16 cellular contexts compared by ENCODE assay signal in genomic region chr12:22408605-22409004, GRCh38.
DNase-seq lines count a peak whose midpoint lies in the region; ATAC-seq and TF ChIP-seq lines count a peak whose summit lies in the region.
"Had no signal": no experiment of that assay in that cellular context is flagged by ENCODE, and none has a peak within 500 bp of the region (broad histone marks: within the 10 kb centered on the region; RNA-seq: fewer than 3 reads in every experiment).

No MANE protein-coding gene starts in this region.

- H3F3A ChIP-seq in GM23338 (replicated peaks; ENCODE audit: low read depth): no peaks in the 10 kb centered on the region

- H3K79me1 ChIP-seq in neuronal stem cell (ENCODE audit: low read depth, low read length): no peaks in the 10 kb centered on the region

- H3K4me3 Mint-ChIP-seq in GM23338 (no peak overlapping the region), natural killer cell (peak overlapping the region; percentile 86)
- H3K4me3 Mint-ChIP-seq: HFFc6, neural progenitor cell had no signal

- H2BK12ac ChIP-seq in neuronal stem cell (ENCODE audit: low read length): no peak overlapping the region

- H3K36me3 Mint-ChIP-seq in GM23338 (ENCODE audit: low read depth) (no peaks in the 10 kb centered on the region; the same call in 2 of the 3 replicates), natural killer cell (no peaks in the 10 kb centered on the region)
- H3K36me3 Mint-ChIP-seq: neural progenitor cell had no signal

- H2BK120ac ChIP-seq in neuronal stem cell (ENCODE audit: low read depth, low read length): no peak overlapping the region

- H2BK5ac ChIP-seq in neuronal stem cell (ENCODE audit: low read length): no peak overlapping the region

- H3K4me1 Mint-ChIP-seq in GM23338: no peaks in the 10 kb centered on the region; the same call in 2 of the 3 replicates
- H3K4me1 Mint-ChIP-seq in natural killer cell: peaks cover 18 to 20% of the 10 kb centered on the region in 2 donors

- H3K27me3 Mint-ChIP-seq in GM23338 (ENCODE audit: insufficient read depth, low read depth, poor library complexity) (no peaks in the 10 kb centered on the region), natural killer cell (ENCODE audit: low read depth in 2 of 2) (no peaks in the 10 kb centered on the region)

- no peak overlapping the region for H3K18ac ChIP-seq in neuronal stem cell (ENCODE audit: low read length)

- no CpG with 5 or more reads among the region's 2 CpGs for WGBS in neuronal stem cell (ENCODE audit: extremely low coverage in 2 of 2, insufficient read length in 2 of 2, insufficient replicate concordance in 1 of 2), 2 donors

- H3K9me3 Mint-ChIP-seq in GM23338 (peaks cover 10% of the 10 kb centered on the region; the same call in 2 of the 3 replicates), natural killer cell (no peaks in the 10 kb centered on the region)
- H3K9me3 Mint-ChIP-seq: HFFc6, neural progenitor cell had no signal

- no peak for DNase-seq in GM23338 (ENCODE audit: low spot score)
- DNase-seq in effector memory CD4-positive, alpha-beta T cell: no peak
- no peak for DNase-seq in natural killer cell
- no peak for DNase-seq in neuronal stem cell (ENCODE audit: low spot score)
- DNase-seq in GM03348 (ENCODE audit: low spot score): no peak
- DNase-seq: cortex of kidney; DND-41; HFFc6; left ventricle myocardium inferior; PC-3; stimulated activated naive CD4-positive, alpha-beta T cell treated with Interleukin-2 at 50 U/mL for 16 hours; SW 1271 had no signal

- H3K27ac Mint-ChIP-seq in GM23338: no peak overlapping the region
- H3K27ac Mint-ChIP-seq in natural killer cell: peak overlapping the region; percentile 83 to 89
- H3K27ac Mint-ChIP-seq: HFFc6, neural progenitor cell had no signal

- intact Hi-C loops in natural killer cell (cut with micrococcal nuclease): no loop called here

- no peak for TF ChIP-seq CTCF in 22Rv1 (IDR thresholded peaks at IDR 0.05)
- TF ChIP-seq CTCF in GM23338 (conservative IDR thresholded peaks at IDR 0.05; ENCODE audit: low read depth in 2 of 2): no peak
- TF ChIP-seq CTCF in natural killer cell (IDR thresholded peaks at IDR 0.05): no peak

- H3K9me2 ChIP-seq in GM23338 (ENCODE audit: insufficient read depth): 0 out of 2 replicates have a peak, but pooled peaks cover 2% of the 10 kb centered on the region

- H2AFZ ChIP-seq in GM23338 (0 out of 2 replicates have a peak overlapping the region, but pooled peaks have one; percentile 60), neuronal stem cell (ENCODE audit: low read length) (no peak overlapping the region)
- H2AFZ ChIP-seq: neural progenitor cell had no signal

- no peak overlapping the region for H4K8ac ChIP-seq in neuronal stem cell (ENCODE audit: low read depth, low read length)

- H3K4me3 ChIP-seq in GM23338 (no peak overlapping the region), neuronal stem cell (ENCODE audit: low read length in 2 of 2) (no peak overlapping the region)
- H3K4me3 ChIP-seq in effector memory CD4-positive, alpha-beta T cell (ENCODE audit: insufficient read depth, low read depth, low read length, poor library complexity, severe bottlenecking): no peak overlapping the region
- H3K4me3 ChIP-seq: left ventricle myocardium inferior, neural progenitor cell had no signal

- no peak overlapping the region for H4K91ac ChIP-seq in neuronal stem cell (ENCODE audit: low read depth, low read length, poor library complexity)

- H3K27ac ChIP-seq in 22Rv1 (peak overlapping the region; percentile 17; the same call in 1 of the 2 replicates), GM23338 (ENCODE audit: low read depth) (no peak overlapping the region), neuronal stem cell (replicated peaks; ENCODE audit: low read length) (no peak overlapping the region)
- peak overlapping the region; percentile 38 for H3K27ac ChIP-seq in effector memory CD4-positive, alpha-beta T cell (ENCODE audit: insufficient read depth, low read length, poor library complexity, severe bottlenecking)
- H3K27ac ChIP-seq: left ventricle myocardium inferior, neural progenitor cell had no signal

- H3K36me3 ChIP-seq in GM23338 (ENCODE audit: insufficient read depth): no peaks in the 10 kb centered on the region
- H3K36me3 ChIP-seq in effector memory CD4-positive, alpha-beta T cell (ENCODE audit: control insufficient read depth, insufficient read depth, low read length): no peaks in the 10 kb centered on the region
- H3K36me3 ChIP-seq in neuronal stem cell (replicated peaks in 1 of 2; ENCODE audit: control insufficient read depth in 2 of 2, insufficient read depth in 2 of 2, low read length in 2 of 2): no peaks in the 10 kb centered on the region
- H3K36me3 ChIP-seq: left ventricle myocardium inferior, neural progenitor cell had no signal

- no peaks in the 10 kb centered on the region for H3K4me1 ChIP-seq in GM23338 (ENCODE audit: insufficient read depth)
- no peaks in the 10 kb centered on the region for H3K4me1 ChIP-seq in effector memory CD4-positive, alpha-beta T cell (ENCODE audit: control insufficient read depth, insufficient read depth, low read length, poor library complexity, severe bottlenecking)
- no peaks in the 10 kb centered on the region for H3K4me1 ChIP-seq in neuronal stem cell (ENCODE audit: control insufficient read depth in 2 of 2, insufficient read depth in 1 of 2, low read depth in 1 of 2, low read length in 2 of 2)
- H3K4me1 ChIP-seq: neural progenitor cell had no signal

- no peaks in the 10 kb centered on the region for H4K20me1 ChIP-seq in GM23338 (replicated peaks; ENCODE audit: insufficient read depth)

- no peak overlapping the region for H2BK15ac ChIP-seq in neuronal stem cell (ENCODE audit: low read length)

- H3K9me3 ChIP-seq in effector memory CD4-positive, alpha-beta T cell (ENCODE audit: control insufficient read depth, low read length): no peaks in the 10 kb centered on the region
- no peaks in the 10 kb centered on the region for H3K9me3 ChIP-seq in neuronal stem cell (replicated peaks in 1 of 2; ENCODE audit: control insufficient read depth in 2 of 2, insufficient read depth in 1 of 2, low read depth in 1 of 2, low read length in 2 of 2)

- H3K4me2 ChIP-seq in GM23338 (no peak overlapping the region), neuronal stem cell (ENCODE audit: insufficient read depth, low read length, poor library complexity, severe bottlenecking) (no peak overlapping the region)
- H3K4me2 ChIP-seq: neural progenitor cell had no signal

- no peak overlapping the region for H2AK5ac ChIP-seq in neuronal stem cell (ENCODE audit: low read depth, low read length)

- H3K27me3 ChIP-seq in GM23338 (ENCODE audit: insufficient read depth) (no peaks in the 10 kb centered on the region), neuronal stem cell (ENCODE audit: control insufficient read depth in 3 of 3, insufficient read depth in 3 of 3, low read depth in 1 of 3, low read length in 3 of 3) (no peaks in the 10 kb centered on the region)
- no peaks in the 10 kb centered on the region for H3K27me3 ChIP-seq in effector memory CD4-positive, alpha-beta T cell (replicated peaks; ENCODE audit: control insufficient read depth, insufficient read depth, low read length, poor library complexity, severe bottlenecking)
- H3K27me3 ChIP-seq: neural progenitor cell had no signal

- H3K79me2 ChIP-seq in GM23338 (replicated peaks; ENCODE audit: insufficient read depth): no peaks in the 10 kb centered on the region

- H3K9ac ChIP-seq in neuronal stem cell (ENCODE audit: low read depth, low read length, poor library complexity): no peak overlapping the region
- H3K9ac ChIP-seq: neural progenitor cell had no signal

- no peak overlapping the region for H3K23ac ChIP-seq in neuronal stem cell (ENCODE audit: low read depth, low read length, poor library complexity)

- ATAC-seq in GM23338: no peak
- ATAC-seq in natural killer cell: no peak
- ATAC-seq in GM21529 (IDR thresholded peaks at IDR 0.05; ENCODE audit: unreplicated experiment): no peak
- ATAC-seq in GM21390 (IDR thresholded peaks at IDR 0.05; ENCODE audit: unreplicated experiment): no peak
- ATAC-seq: PC-3 had no signal

- H3K14ac ChIP-seq in neuronal stem cell (ENCODE audit: low read length): no peak overlapping the region

- H3K4ac ChIP-seq in neuronal stem cell (ENCODE audit: low read length): no peak overlapping the region

TF ChIP-seq in GM23338, 12 proteins besides CTCF, POLR2A, EP300 and RAD21 (continues in another document):
- TF ChIP-seq EZH2 (IDR thresholded peaks at IDR 0.05; ENCODE audit: low read depth, unreplicated experiment): no peak
- TF ChIP-seq JUNB (IDR thresholded peaks at IDR 0.05; ENCODE audit: unreplicated experiment): no peak

Comparison
In these comparisons a context has a peak if more than half of its experiments do, and no peak if none do; other contexts are left out.
1. H3K27ac ChIP-seq: peak in 22Rv1 (single experiment) and effector memory CD4-positive, alpha-beta T cell (single experiment); none in GM23338 (single experiment) and neuronal stem cell (single experiment).